In genomic region chr14:102629700-102630365, GRCh38 we compare ENCODE assay signal across 1 cellular context.
TF ChIP-seq lines count a peak whose summit lies in the region.

No MANE protein-coding gene starts in this region.

TF ChIP-seq in HEK293, 187 proteins besides CTCF, POLR2A, EP300 and RAD21 (continued from another document):
- no peak for TF ChIP-seq PBX3 (CRISPR knock-in tag; IDR thresholded peaks at IDR 0.05)
- TF ChIP-seq ZNF16 (tag by site-specific recombination; IDR thresholded peaks at IDR 0.05; ENCODE audit: low read depth) = no peak
TF ChIP-seq in HEK293: peak in this region for 23.
